ENCODE assay signal across 11 cellular contexts in the genomic region with DNA sequence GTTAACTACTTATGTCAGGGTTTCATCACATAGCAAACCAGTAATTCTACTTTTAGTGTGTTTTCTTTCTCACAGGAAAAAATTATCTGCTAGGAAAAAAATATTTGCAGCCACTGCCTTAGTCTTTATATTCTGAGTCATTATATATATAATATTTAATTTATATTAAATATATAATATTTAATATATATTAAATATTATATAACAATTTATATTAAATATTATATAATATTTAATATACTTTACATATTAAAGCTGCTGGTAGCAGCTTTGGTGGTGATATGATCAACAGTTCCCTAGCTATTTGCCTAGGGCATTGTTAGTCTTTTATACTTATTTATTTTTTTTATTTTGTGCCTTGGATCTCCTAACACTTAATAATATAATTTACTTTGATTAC.
"Had no signal": no experiment of that assay in that cellular context is flagged by ENCODE, and none has a peak within 500 bp of the region (broad histone marks: within the 10 kb centered on the region; RNA-seq: fewer than 3 reads in every experiment).

No MANE protein-coding gene starts in this region.

- H3K4me1 ChIP-seq: HAP-1 had no signal

- H3K27ac ChIP-seq: GM23248 had no signal

- ATAC-seq: GM23338, HCT116 had no signal

- H3K4me3 ChIP-seq: GM23248, GM23338, HAP-1 had no signal

- H3K9ac ChIP-seq: GM23248 had no signal

- H3K4me1 Mint-ChIP-seq: GM23338, H9 had no signal

- DNase-seq: GM23248, GOT3, H7, H9, HCEC 1CT, HFFc6 had no signal

- H3K27ac Mint-ChIP-seq: GM23338, H9, HFFc6 had no signal

- H3K36me3 ChIP-seq: HAP-1 had no signal

- H3K9me3 Mint-ChIP-seq: HFFc6 had no signal

- H3K9me3 ChIP-seq: HAP-1 had no signal

- H3K4me3 Mint-ChIP-seq: GM23338, H9, HFFc6 had no signal

- FAIRE-seq: H1, H54 had no signal
